In genomic region chr2:166147883-166148282, GRCh38 we compare ENCODE assay signal across 1 cellular context.
A peak's percentile ranks its signal among the peaks of the same experiment; 100 is the strongest.
TF ChIP-seq lines count a peak whose summit lies in the region.

No MANE protein-coding gene starts in this region.

TF ChIP-seq in HepG2, 621 proteins besides CTCF, POLR2A, EP300 and RAD21 (continued from another document):
- TF ChIP-seq ZC3H4 (CRISPR knock-in tag; IDR thresholded peaks at IDR 0.05; ENCODE audit: borderline replicate concordance) (no peak), ZFY (CRISPR knock-in tag; IDR thresholded peaks at IDR 0.05) (no peak), ASH2L (IDR thresholded peaks at IDR 0.05; ENCODE audit: insufficient read length, low read depth, low read length) (no peak), HMGA1 (CRISPR knock-in tag; conservative IDR thresholded peaks at IDR 0.05) (no peak), TFE3 (CRISPR knock-in tag; IDR thresholded peaks at IDR 0.05) (peak; percentile 57; the same call in 1 of the 2 replicates), IRF2 (CRISPR knock-in tag; IDR thresholded peaks at IDR 0.05) (peak; percentile 70; the same call in 1 of the 2 replicates), ZFP1 (CRISPR knock-in tag; IDR thresholded peaks at IDR 0.05) (peak; percentile 70; the same call in 1 of the 2 replicates), MED8 (CRISPR knock-in tag; IDR thresholded peaks at IDR 0.05; ENCODE audit: insufficient replicate concordance) (no peak), NR0B2 (CRISPR knock-in tag; IDR thresholded peaks at IDR 0.05) (no peak), AGO2 (optimal IDR thresholded peaks at IDR 0.05; ENCODE audit: low read depth, low read length) (no peak), STAT5B (CRISPR knock-in tag; IDR thresholded peaks at IDR 0.05) (peak; percentile 58; the same call in 1 of the 2 replicates), JARID2 (CRISPR knock-in tag; IDR thresholded peaks at IDR 0.05; ENCODE audit: insufficient replicate concordance) (no peak), KLF15 (CRISPR knock-in tag; IDR thresholded peaks at IDR 0.05; ENCODE audit: borderline replicate concordance) (no peak), ZMYM2 (CRISPR knock-in tag; IDR thresholded peaks at IDR 0.05) (no peak), ZMYM4 (CRISPR knock-in tag; IDR thresholded peaks at IDR 0.05) (peak; percentile 32; the same call in 1 of the 2 replicates), NBN (conservative IDR thresholded peaks at IDR 0.05) (no peak), SETDB1 (CRISPR knock-in tag; IDR thresholded peaks at IDR 0.05; ENCODE audit: borderline replicate concordance) (no peak), ZNF577 (CRISPR knock-in tag; IDR thresholded peaks at IDR 0.05; ENCODE audit: borderline replicate concordance, low read depth) (no peak), DNMT3B (CRISPR knock-in tag; conservative IDR thresholded peaks at IDR 0.05) (no peak), ZNF335 (CRISPR knock-in tag; IDR thresholded peaks at IDR 0.05) (no peak), ZBTB7A (CRISPR knock-in tag; IDR thresholded peaks at IDR 0.05) (no peak), SOX5 (CRISPR knock-in tag; IDR thresholded peaks at IDR 0.05; ENCODE audit: borderline replicate concordance) (peak; percentile 35; the same call in 1 of the 2 replicates), LCORL (IDR thresholded peaks at IDR 0.05) (no peak), LCORL (CRISPR knock-in tag; IDR thresholded peaks at IDR 0.05) (no peak), SIN3A (IDR thresholded peaks at IDR 0.05; ENCODE audit: borderline replicate concordance, low read depth, low read length) (no peak), E2F1 (CRISPR knock-in tag; IDR thresholded peaks at IDR 0.05) (no peak), HDAC1 (CRISPR knock-in tag; IDR thresholded peaks at IDR 0.05) (peak; percentile 41; the same call in 1 of the 2 replicates), ZNF710 (CRISPR knock-in tag; IDR thresholded peaks at IDR 0.05; ENCODE audit: borderline replicate concordance) (no peak), MTF2 (CRISPR knock-in tag; IDR thresholded peaks at IDR 0.05; ENCODE audit: borderline replicate concordance) (no peak), MIER2 (CRISPR knock-in tag; IDR thresholded peaks at IDR 0.05) (peak; percentile 99), MIXL1 (CRISPR knock-in tag; IDR thresholded peaks at IDR 0.05) (peak; percentile 83), HMG20A (CRISPR knock-in tag; IDR thresholded peaks at IDR 0.05; ENCODE audit: borderline replicate concordance) (peak; percentile 37; the same call in 1 of the 2 replicates), RFX1 (IDR thresholded peaks at IDR 0.05) (no peak), ELF3 (CRISPR knock-in tag; IDR thresholded peaks at IDR 0.05) (peak; percentile 47; the same call in 1 of the 2 replicates), ZNF253 (CRISPR knock-in tag; IDR thresholded peaks at IDR 0.05; ENCODE audit: borderline replicate concordance) (no peak), SRY (CRISPR knock-in tag; IDR thresholded peaks at IDR 0.05) (no peak), SRSF1 (optimal IDR thresholded peaks at IDR 0.05; ENCODE audit: low read depth, low read length) (no peak), SOX13 (IDR thresholded peaks at IDR 0.05) (no peak), SOX13 (CRISPR knock-in tag; conservative IDR thresholded peaks at IDR 0.05 in 1 of 2, IDR thresholded peaks at IDR 0.05 in 1 of 2) (peak in 1 of 2 experiments; percentile 20; a peak in 1 of 4 replicates), MBNL3 (CRISPR knock-in tag; conservative IDR thresholded peaks at IDR 0.05) (no peak), TEAD3 (CRISPR knock-in tag; optimal IDR thresholded peaks at IDR 0.05; ENCODE audit: borderline replicate concordance) (peak; percentile 25)
- TF ChIP-seq, protein P1, sequence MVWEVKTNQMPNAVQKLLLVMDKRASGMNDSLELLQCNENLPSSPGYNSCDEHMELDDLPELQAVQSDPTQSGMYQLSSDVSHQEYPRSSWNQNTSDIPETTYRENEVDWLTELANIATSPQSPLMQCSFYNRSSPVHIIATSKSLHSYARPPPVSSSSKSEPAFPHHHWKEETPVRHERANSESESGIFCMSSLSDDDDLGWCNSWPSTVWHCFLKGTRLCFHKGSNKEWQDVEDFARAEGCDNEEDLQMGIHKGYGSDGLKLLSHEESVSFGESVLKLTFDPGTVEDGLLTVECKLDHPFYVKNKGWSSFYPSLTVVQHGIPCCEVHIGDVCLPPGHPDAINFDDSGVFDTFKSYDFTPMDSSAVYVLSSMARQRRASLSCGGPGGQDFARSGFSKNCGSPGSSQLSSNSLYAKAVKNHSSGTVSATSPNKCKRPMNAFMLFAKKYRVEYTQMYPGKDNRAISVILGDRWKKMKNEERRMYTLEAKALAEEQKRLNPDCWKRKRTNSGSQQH (CRISPR knock-in tag; IDR thresholded peaks at IDR 0.05; ENCODE audit: low read depth): peak; percentile 36; the same call in 1 of the 2 replicates
- TF ChIP-seq, protein P2, sequence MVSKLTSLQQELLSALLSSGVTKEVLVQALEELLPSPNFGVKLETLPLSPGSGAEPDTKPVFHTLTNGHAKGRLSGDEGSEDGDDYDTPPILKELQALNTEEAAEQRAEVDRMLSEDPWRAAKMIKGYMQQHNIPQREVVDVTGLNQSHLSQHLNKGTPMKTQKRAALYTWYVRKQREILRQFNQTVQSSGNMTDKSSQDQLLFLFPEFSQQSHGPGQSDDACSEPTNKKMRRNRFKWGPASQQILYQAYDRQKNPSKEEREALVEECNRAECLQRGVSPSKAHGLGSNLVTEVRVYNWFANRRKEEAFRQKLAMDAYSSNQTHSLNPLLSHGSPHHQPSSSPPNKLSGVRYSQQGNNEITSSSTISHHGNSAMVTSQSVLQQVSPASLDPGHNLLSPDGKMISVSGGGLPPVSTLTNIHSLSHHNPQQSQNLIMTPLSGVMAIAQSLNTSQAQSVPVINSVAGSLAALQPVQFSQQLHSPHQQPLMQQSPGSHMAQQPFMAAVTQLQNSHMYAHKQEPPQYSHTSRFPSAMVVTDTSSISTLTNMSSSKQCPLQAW (CRISPR knock-in tag; IDR thresholded peaks at IDR 0.05): no peak
- TF ChIP-seq, protein P3, sequence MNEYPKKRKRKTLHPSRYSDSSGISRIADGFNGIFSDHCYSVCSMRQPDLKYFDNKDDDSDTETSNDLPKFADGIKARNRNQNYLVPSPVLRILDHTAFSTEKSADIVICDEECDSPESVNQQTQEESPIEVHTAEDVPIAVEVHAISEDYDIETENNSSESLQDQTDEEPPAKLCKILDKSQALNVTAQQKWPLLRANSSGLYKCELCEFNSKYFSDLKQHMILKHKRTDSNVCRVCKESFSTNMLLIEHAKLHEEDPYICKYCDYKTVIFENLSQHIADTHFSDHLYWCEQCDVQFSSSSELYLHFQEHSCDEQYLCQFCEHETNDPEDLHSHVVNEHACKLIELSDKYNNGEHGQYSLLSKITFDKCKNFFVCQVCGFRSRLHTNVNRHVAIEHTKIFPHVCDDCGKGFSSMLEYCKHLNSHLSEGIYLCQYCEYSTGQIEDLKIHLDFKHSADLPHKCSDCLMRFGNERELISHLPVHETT (CRISPR knock-in tag; conservative IDR thresholded peaks at IDR 0.05): no peak
- TF ChIP-seq, protein P4, sequence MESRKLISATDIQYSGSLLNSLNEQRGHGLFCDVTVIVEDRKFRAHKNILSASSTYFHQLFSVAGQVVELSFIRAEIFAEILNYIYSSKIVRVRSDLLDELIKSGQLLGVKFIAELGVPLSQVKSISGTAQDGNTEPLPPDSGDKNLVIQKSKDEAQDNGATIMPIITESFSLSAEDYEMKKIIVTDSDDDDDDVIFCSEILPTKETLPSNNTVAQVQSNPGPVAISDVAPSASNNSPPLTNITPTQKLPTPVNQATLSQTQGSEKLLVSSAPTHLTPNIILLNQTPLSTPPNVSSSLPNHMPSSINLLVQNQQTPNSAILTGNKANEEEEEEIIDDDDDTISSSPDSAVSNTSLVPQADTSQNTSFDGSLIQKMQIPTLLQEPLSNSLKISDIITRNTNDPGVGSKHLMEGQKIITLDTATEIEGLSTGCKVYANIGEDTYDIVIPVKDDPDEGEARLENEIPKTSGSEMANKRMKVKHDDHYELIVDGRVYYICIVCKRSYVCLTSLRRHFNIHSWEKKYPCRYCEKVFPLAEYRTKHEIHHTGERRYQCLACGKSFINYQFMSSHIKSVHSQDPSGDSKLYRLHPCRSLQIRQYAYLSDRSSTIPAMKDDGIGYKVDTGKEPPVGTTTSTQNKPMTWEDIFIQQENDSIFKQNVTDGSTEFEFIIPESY (CRISPR knock-in tag; IDR thresholded peaks at IDR 0.05): no peak
- TF ChIP-seq, protein P5, sequence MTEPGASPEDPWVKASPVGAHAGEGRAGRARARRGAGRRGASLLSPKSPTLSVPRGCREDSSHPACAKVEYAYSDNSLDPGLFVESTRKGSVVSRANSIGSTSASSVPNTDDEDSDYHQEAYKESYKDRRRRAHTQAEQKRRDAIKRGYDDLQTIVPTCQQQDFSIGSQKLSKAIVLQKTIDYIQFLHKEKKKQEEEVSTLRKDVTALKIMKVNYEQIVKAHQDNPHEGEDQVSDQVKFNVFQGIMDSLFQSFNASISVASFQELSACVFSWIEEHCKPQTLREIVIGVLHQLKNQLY (CRISPR knock-in tag; IDR thresholded peaks at IDR 0.05): peak; percentile 21; the same call in 1 of the 2 replicates
